Comparison of ENCODE assay signal across 8 cellular contexts in genomic region chr21:5128257-5128656, GRCh38.
DNase-seq lines count a peak whose midpoint lies in the region; ATAC-seq lines count a peak whose summit lies in the region.
"Not testable (repeated sequence)": the region's sequence is repeated elsewhere in the genome, so short reads cannot be mapped to it uniquely, and the experiment has no call there.

No MANE protein-coding gene starts in this region.

- not testable (repeated sequence) for H3K9me3 ChIP-seq in mesenchymal stem cell (ENCODE audit: control insufficient read depth, low read length)

- H3K4me1 ChIP-seq in mesenchymal stem cell (ENCODE audit: control insufficient read depth, insufficient read depth, low read depth, low read length), result not testable (repeated sequence)

- H3K4me3 ChIP-seq in mesenchymal stem cell (ENCODE audit: insufficient read depth in 1 of 2, low read depth in 1 of 2, low read length in 2 of 2), result peak overlapping the region; percentile 62

- H2BK120ac ChIP-seq in mesenchymal stem cell (ENCODE audit: low read depth, low read length), result not testable (repeated sequence)

- H3K4me1 Mint-ChIP-seq in activated T-helper 1 cell treated with anti-CD3 and anti-CD28 coated beads, Interleukin-12 subunit alpha, Interleukin-12 subunit beta, Interleukin-2, Interleukin-4 antibody, amounts not matched to agents 30 ng/mL and 10 ng/mL and 1 ng/mL, durations not matched to agents 14 hours and 24 hours and 36 hours (ENCODE audit: low read depth), result not testable (repeated sequence)

- not testable (repeated sequence) for H3K4me2 ChIP-seq in mesenchymal stem cell (ENCODE audit: low read length, poor library complexity, severe bottlenecking)

- H3K27me3 Mint-ChIP-seq in activated T-helper 1 cell treated with anti-CD3 and anti-CD28 coated beads, Interleukin-12 subunit alpha, Interleukin-12 subunit beta, Interleukin-2, Interleukin-4 antibody, amounts not matched to agents 30 ng/mL and 10 ng/mL and 1 ng/mL, durations not matched to agents 14 hours and 24 hours and 36 hours (ENCODE audit: insufficient read depth), result not testable (repeated sequence)

- not testable (repeated sequence) for H3K79me1 ChIP-seq in mesenchymal stem cell (replicated peaks; ENCODE audit: low read length, poor library complexity, severe bottlenecking)

- not testable (repeated sequence) for H3K36me3 Mint-ChIP-seq in activated T-helper 1 cell treated with anti-CD3 and anti-CD28 coated beads, Interleukin-12 subunit alpha, Interleukin-12 subunit beta, Interleukin-2, Interleukin-4 antibody, amounts not matched to agents 30 ng/mL and 10 ng/mL and 1 ng/mL, durations not matched to agents 14 hours and 24 hours and 36 hours (ENCODE audit: low read depth)

- not testable (repeated sequence) for H3K36me3 ChIP-seq in mesenchymal stem cell (ENCODE audit: control insufficient read depth in 1 of 2, insufficient read depth in 2 of 2, low read depth in 1 of 2, low read length in 2 of 2)

- not testable (repeated sequence) for H3K27me3 ChIP-seq in mesenchymal stem cell (ENCODE audit: control insufficient read depth in 1 of 2, insufficient read depth in 1 of 2, low read length in 2 of 2)

- ATAC-seq in GM19351 (IDR thresholded peaks at IDR 0.05; ENCODE audit: unreplicated experiment), result peak; percentile 80
- ATAC-seq in HG03095 (IDR thresholded peaks at IDR 0.05; ENCODE audit: unreplicated experiment), result peak; percentile 72
- ATAC-seq in esophagus mucosa, result peak; percentile 94

- H2BK15ac ChIP-seq in mesenchymal stem cell (ENCODE audit: low read depth, poor library complexity, severe bottlenecking), result not testable (repeated sequence)

- H3K9me3 Mint-ChIP-seq in activated T-helper 1 cell treated with anti-CD3 and anti-CD28 coated beads, Interleukin-12 subunit alpha, Interleukin-12 subunit beta, Interleukin-2, Interleukin-4 antibody, amounts not matched to agents 30 ng/mL and 10 ng/mL and 1 ng/mL, durations not matched to agents 14 hours and 24 hours and 36 hours, result not testable (repeated sequence)

- peak overlapping the region; percentile 44 for H3K27ac Mint-ChIP-seq in activated T-helper 1 cell treated with anti-CD3 and anti-CD28 coated beads, Interleukin-12 subunit alpha, Interleukin-12 subunit beta, Interleukin-2, Interleukin-4 antibody, amounts not matched to agents 30 ng/mL and 10 ng/mL and 1 ng/mL, durations not matched to agents 14 hours and 24 hours and 36 hours

- H2BK5ac ChIP-seq in mesenchymal stem cell (ENCODE audit: low read depth, low read length, poor library complexity, severe bottlenecking), result not testable (repeated sequence)

- not testable (repeated sequence) for H3K27ac ChIP-seq in mesenchymal stem cell (ENCODE audit: low read length, poor library complexity, severe bottlenecking)

- not testable (repeated sequence) for H3K4ac ChIP-seq in mesenchymal stem cell (ENCODE audit: low read depth in 1 of 2, low read length in 2 of 2)

- not testable (repeated sequence) for H2BK12ac ChIP-seq in mesenchymal stem cell (ENCODE audit: low read length in 2 of 2)

- peak overlapping the region; percentile 54 for H3K4me3 Mint-ChIP-seq in activated T-helper 1 cell treated with anti-CD3 and anti-CD28 coated beads, Interleukin-12 subunit alpha, Interleukin-12 subunit beta, Interleukin-2, Interleukin-4 antibody, amounts not matched to agents 30 ng/mL and 10 ng/mL and 1 ng/mL, durations not matched to agents 14 hours and 24 hours and 36 hours

- not testable (repeated sequence) for H4K91ac ChIP-seq in mesenchymal stem cell (ENCODE audit: low read length)

- no CpG with 5 or more reads among the region's 42 CpGs for WGBS in mesenchymal stem cell

- not testable (repeated sequence) for H3K14ac ChIP-seq in mesenchymal stem cell (ENCODE audit: low read length in 2 of 2)

- not testable (repeated sequence) for H2AK5ac ChIP-seq in mesenchymal stem cell (ENCODE audit: low read length, severe bottlenecking)

- H2AFZ ChIP-seq in mesenchymal stem cell (ENCODE audit: low read depth, low read length), result not testable (repeated sequence)

- peak; percentile 80 for DNase-seq in A172 (ENCODE audit: low spot score)
- peak; percentile 78 for DNase-seq in RPMI7951 (ENCODE audit: low read depth)
- peak; percentile 99 for DNase-seq in activated T-helper 1 cell treated with anti-CD3 and anti-CD28 coated beads, Interleukin-12 subunit alpha, Interleukin-12 subunit beta, Interleukin-2, Interleukin-4 antibody, amounts not matched to agents 30 ng/mL and 10 ng/mL and 1 ng/mL, durations not matched to agents 14 hours and 24 hours and 36 hours (ENCODE audit: low spot score)
- DNase-seq in mesenchymal stem cell, result peak; percentile 86
- DNase-seq in stimulated activated CD4-positive, alpha-beta T cell treated with anti-CD3 and anti-CD28 coated beads, Interleukin-15, amount 100 ng/mL, for 48 hours (ENCODE audit: low read depth in 2 of 2), result peak; percentile 95 to 96

- H3K23ac ChIP-seq in mesenchymal stem cell (ENCODE audit: low read length in 2 of 2), result not testable (repeated sequence)

- H4K8ac ChIP-seq in mesenchymal stem cell (ENCODE audit: low read length), result peak overlapping the region; percentile 41

- H3K9ac ChIP-seq in mesenchymal stem cell (ENCODE audit: low read length), result peak overlapping the region; percentile 57

- intact Hi-C loops in activated T-helper 1 cell treated with anti-CD3 and anti-CD28 coated beads, Interleukin-12 subunit alpha, Interleukin-12 subunit beta, Interleukin-2, Interleukin-4 antibody, amounts not matched to agents 30 ng/mL and 10 ng/mL and 1 ng/mL, durations not matched to agents 14 hours and 24 hours and 36 hours (cut with micrococcal nuclease), result not testable (repeated sequence)

- H3K18ac ChIP-seq in mesenchymal stem cell (ENCODE audit: low read depth in 1 of 2, low read length in 2 of 2), result not testable (repeated sequence)
